Comparison of ENCODE assay signal across 39 cellular contexts in genomic region chr2:215066138-215066537, GRCh38.
"Had no signal": no experiment of that assay in that cellular context is flagged by ENCODE, and none has a peak within 500 bp of the region (broad histone marks: within the 10 kb centered on the region; RNA-seq: fewer than 3 reads in every experiment).

No MANE protein-coding gene starts in this region.

- DNase-seq: activated effector memory CD4-positive, alpha-beta T cell treated with Interleukin-2 at 50 U/mL for 16 hours; activated gamma-delta T cell; activated gamma-delta T cell treated with Interleukin-2 at 50 U/mL for 16 hours; activated naive CD4-positive, alpha-beta T cell; activated naive CD4-positive, alpha-beta T cell treated with anti-CD3 and anti-CD28 coated beads for 36 hours; activated naive CD4-positive, alpha-beta T cell treated with anti-CD3 and anti-CD28 coated beads, Interleukin-2, amount 10 ng/mL, durations not matched to agents 7 days and 5 days; activated naive CD4-positive, alpha-beta T cell treated with anti-CD3 and anti-CD28 coated beads, Interleukin-2, amount 50 U/mL, for 16 hours; activated naive CD4-positive, alpha-beta T cell treated with Interleukin-2 at 50 U/mL for 16 hours; activated naive CD8-positive, alpha-beta T cell treated with anti-CD3 and anti-CD28 coated beads for 36 hours; activated naive CD8-positive, alpha-beta T cell treated with anti-CD3 and anti-CD28 coated beads, Interleukin-2, amount 10 ng/mL, durations not matched to agents 7 days and 5 days; activated naive CD8-positive, alpha-beta T cell treated with anti-CD3 and anti-CD28 coated beads, Interleukin-2, amount 50 U/mL, for 24 hours; activated T-cell treated with anti-CD3 and anti-CD28 coated beads, Interleukin-2, amount 50 U/mL, for 24 hours; activated T-cell treated with anti-CD3 and anti-CD28 coated beads, Interleukin-2, amount 50 U/mL, for 4 hours; activated T-cell treated with anti-CD3 and anti-CD28 coated beads, Interleukin-2, amount 50 U/mL, for 48 hours; activated T-cell treated with anti-CD3 and anti-CD28 coated beads, Interleukin-2, amount 50 U/mL, for 72 hours; adrenal gland; amniotic stem cell; amygdala; anterior cingulate cortex; aorta; body of pancreas; brain microvascular endothelial cell; caudate nucleus; central memory CD4-positive, alpha-beta T cell; cerebellar nuclear complex had no signal

- H3K9me3 ChIP-seq: adrenal gland, ascending aorta, body of pancreas, breast epithelium had no signal

- H3K4me3 ChIP-seq: adrenal gland, ascending aorta, body of pancreas, breast epithelium, cardiac muscle cell had no signal

- H3K4me1 Mint-ChIP-seq: activated naive CD4-positive, alpha-beta T cell treated with anti-CD3 and anti-CD28 coated beads, Interleukin-2, amount 10 ng/mL, durations not matched to agents 7 days and 5 days; activated naive CD4-positive, alpha-beta T cell treated with anti-CD3 and anti-CD28 coated beads, Interleukin-2, amount 50 U/mL, for 24 hours; activated naive CD8-positive, alpha-beta T cell treated with anti-CD3 and anti-CD28 coated beads for 36 hours; activated naive CD8-positive, alpha-beta T cell treated with anti-CD3 and anti-CD28 coated beads, Interleukin-2, amount 10 ng/mL, durations not matched to agents 7 days and 5 days; activated naive CD8-positive, alpha-beta T cell treated with anti-CD3 and anti-CD28 coated beads, Interleukin-2, amount 50 U/mL, for 24 hours; activated T-helper 17 cell treated with anti-CD3 and anti-CD28 coated beads, Interleukin-2, amount 50 U/mL, for 72 hours; central memory CD8-positive, alpha-beta T cell had no signal

- FAIRE-seq: astrocyte, bronchial epithelial cell, colon had no signal

- ATAC-seq: activated naive CD4-positive, alpha-beta T cell treated with anti-CD3 and anti-CD28 coated beads, Interleukin-2, amount 50 U/mL, for 72 hours; activated naive CD8-positive, alpha-beta T cell treated with anti-CD3 and anti-CD28 coated beads, Interleukin-2, amount 50 U/mL, for 24 hours; activated T-cell treated with anti-CD3 and anti-CD28 coated beads, Interleukin-2, amount 50 U/mL, for 4 hours; activated T-cell treated with anti-CD3 and anti-CD28 coated beads, Interleukin-2, amount 50 U/mL, for 72 hours; activated T-helper 17 cell treated with anti-CD3 and anti-CD28 coated beads, Interleukin-2, amount 50 U/mL, for 72 hours; body of pancreas had no signal

- H3K9me3 Mint-ChIP-seq: activated naive CD4-positive, alpha-beta T cell treated with anti-CD3 and anti-CD28 coated beads for 36 hours; activated naive CD4-positive, alpha-beta T cell treated with anti-CD3 and anti-CD28 coated beads, Interleukin-2, amount 10 ng/mL, durations not matched to agents 7 days and 5 days; activated naive CD4-positive, alpha-beta T cell treated with anti-CD3 and anti-CD28 coated beads, Interleukin-2, amount 50 U/mL, for 24 hours; activated naive CD8-positive, alpha-beta T cell treated with anti-CD3 and anti-CD28 coated beads for 36 hours; activated naive CD8-positive, alpha-beta T cell treated with anti-CD3 and anti-CD28 coated beads, Interleukin-2, amount 10 ng/mL, durations not matched to agents 7 days and 5 days; activated naive CD8-positive, alpha-beta T cell treated with anti-CD3 and anti-CD28 coated beads, Interleukin-2, amount 50 U/mL, for 24 hours; activated T-cell treated with anti-CD3 and anti-CD28 coated beads, Interleukin-2, amount 50 U/mL, for 24 hours; activated T-cell treated with anti-CD3 and anti-CD28 coated beads, Interleukin-2, amount 50 U/mL, for 4 hours; activated T-cell treated with anti-CD3 and anti-CD28 coated beads, Interleukin-2, amount 50 U/mL, for 72 hours; activated T-helper 1 cell treated with anti-CD3 and anti-CD28 coated beads, Interleukin-12 subunit alpha, Interleukin-12 subunit beta, Interleukin-2, Interleukin-4 antibody, amounts not matched to agents 30 ng/mL and 10 ng/mL and 1 ng/mL, durations not matched to agents 14 hours and 24 hours and 36 hours; activated T-helper 17 cell treated with anti-CD3 and anti-CD28 coated beads, Interleukin-2, amount 50 U/mL, for 72 hours; activated T-helper 2 cell treated with anti-CD3 and anti-CD28 coated beads, Interferon-gamma antibody, Interleukin-2, Interleukin-4, amounts not matched to agents 10 μg/mL and 5 μg/mL and 100 μg/mL, durations not matched to agents 14 hours and 24 hours and 36 hours; brain; central memory CD8-positive, alpha-beta T cell had no signal

- H3K4me1 ChIP-seq: adrenal gland, ascending aorta, body of pancreas, breast epithelium had no signal

- H3K36me3 Mint-ChIP-seq: activated naive CD4-positive, alpha-beta T cell treated with anti-CD3 and anti-CD28 coated beads, Interleukin-2, amount 10 ng/mL, durations not matched to agents 7 days and 5 days; activated naive CD4-positive, alpha-beta T cell treated with anti-CD3 and anti-CD28 coated beads, Interleukin-2, amount 50 U/mL, for 24 hours; activated naive CD4-positive, alpha-beta T cell treated with anti-CD3 and anti-CD28 coated beads, Interleukin-2, amount 50 U/mL, for 72 hours; activated naive CD8-positive, alpha-beta T cell; activated naive CD8-positive, alpha-beta T cell treated with anti-CD3 and anti-CD28 coated beads for 36 hours; activated naive CD8-positive, alpha-beta T cell treated with anti-CD3 and anti-CD28 coated beads, Interleukin-2, amount 10 ng/mL, durations not matched to agents 7 days and 5 days; brain had no signal

- H3K27ac ChIP-seq: adrenal gland, ascending aorta, body of pancreas, brain microvascular endothelial cell, breast epithelium, cardiac muscle cell had no signal

- H3K27me3 ChIP-seq: adrenal gland, ascending aorta, body of pancreas, brain microvascular endothelial cell, breast epithelium, cardiac muscle cell had no signal

- H3K27ac Mint-ChIP-seq: activated naive CD4-positive, alpha-beta T cell treated with anti-CD3 and anti-CD28 coated beads for 36 hours; activated naive CD4-positive, alpha-beta T cell treated with anti-CD3 and anti-CD28 coated beads, Interleukin-2, amount 10 ng/mL, durations not matched to agents 7 days and 5 days; activated naive CD4-positive, alpha-beta T cell treated with anti-CD3 and anti-CD28 coated beads, Interleukin-2, amount 50 U/mL, for 24 hours; activated naive CD4-positive, alpha-beta T cell treated with anti-CD3 and anti-CD28 coated beads, Interleukin-2, amount 50 U/mL, for 72 hours; activated naive CD8-positive, alpha-beta T cell; activated naive CD8-positive, alpha-beta T cell treated with anti-CD3 and anti-CD28 coated beads for 36 hours; activated naive CD8-positive, alpha-beta T cell treated with anti-CD3 and anti-CD28 coated beads, Interleukin-2, amount 10 ng/mL, durations not matched to agents 7 days and 5 days; activated naive CD8-positive, alpha-beta T cell treated with anti-CD3 and anti-CD28 coated beads, Interleukin-2, amount 50 U/mL, for 24 hours; activated T-cell treated with anti-CD3 and anti-CD28 coated beads, Interleukin-2, amount 50 U/mL, for 24 hours; activated T-cell treated with anti-CD3 and anti-CD28 coated beads, Interleukin-2, amount 50 U/mL, for 72 hours; activated T-helper 1 cell treated with anti-CD3 and anti-CD28 coated beads, Interleukin-12 subunit alpha, Interleukin-12 subunit beta, Interleukin-2, Interleukin-4 antibody, amounts not matched to agents 30 ng/mL and 10 ng/mL and 1 ng/mL, durations not matched to agents 14 hours and 24 hours and 36 hours; activated T-helper 17 cell treated with anti-CD3 and anti-CD28 coated beads, Interleukin-2, amount 50 U/mL, for 72 hours; activated T-helper 2 cell treated with anti-CD3 and anti-CD28 coated beads, Interferon-gamma antibody, Interleukin-2, Interleukin-4, amounts not matched to agents 10 μg/mL and 5 μg/mL and 100 μg/mL, durations not matched to agents 14 hours and 24 hours and 36 hours; brain had no signal

- H3K4me3 Mint-ChIP-seq: activated naive CD4-positive, alpha-beta T cell treated with anti-CD3 and anti-CD28 coated beads for 36 hours; activated naive CD4-positive, alpha-beta T cell treated with anti-CD3 and anti-CD28 coated beads, Interleukin-2, amount 10 ng/mL, durations not matched to agents 7 days and 5 days; activated naive CD4-positive, alpha-beta T cell treated with anti-CD3 and anti-CD28 coated beads, Interleukin-2, amount 50 U/mL, for 24 hours; activated naive CD8-positive, alpha-beta T cell; activated naive CD8-positive, alpha-beta T cell treated with anti-CD3 and anti-CD28 coated beads for 36 hours; activated naive CD8-positive, alpha-beta T cell treated with anti-CD3 and anti-CD28 coated beads, Interleukin-2, amount 10 ng/mL, durations not matched to agents 7 days and 5 days; activated naive CD8-positive, alpha-beta T cell treated with anti-CD3 and anti-CD28 coated beads, Interleukin-2, amount 50 U/mL, for 24 hours; activated T-cell treated with anti-CD3 and anti-CD28 coated beads, Interleukin-2, amount 50 U/mL, for 24 hours; activated T-cell treated with anti-CD3 and anti-CD28 coated beads, Interleukin-2, amount 50 U/mL, for 4 hours; activated T-cell treated with anti-CD3 and anti-CD28 coated beads, Interleukin-2, amount 50 U/mL, for 72 hours; activated T-helper 1 cell treated with anti-CD3 and anti-CD28 coated beads, Interleukin-12 subunit alpha, Interleukin-12 subunit beta, Interleukin-2, Interleukin-4 antibody, amounts not matched to agents 30 ng/mL and 10 ng/mL and 1 ng/mL, durations not matched to agents 14 hours and 24 hours and 36 hours; activated T-helper 17 cell treated with anti-CD3 and anti-CD28 coated beads, Interleukin-2, amount 50 U/mL, for 72 hours; brain; central memory CD8-positive, alpha-beta T cell had no signal

- H3K27me3 Mint-ChIP-seq: activated naive CD4-positive, alpha-beta T cell treated with anti-CD3 and anti-CD28 coated beads, Interleukin-2, amount 10 ng/mL, durations not matched to agents 7 days and 5 days; activated naive CD4-positive, alpha-beta T cell treated with anti-CD3 and anti-CD28 coated beads, Interleukin-2, amount 50 U/mL, for 24 hours; activated naive CD8-positive, alpha-beta T cell treated with anti-CD3 and anti-CD28 coated beads for 36 hours; activated T-cell treated with anti-CD3 and anti-CD28 coated beads, Interleukin-2, amount 50 U/mL, for 24 hours; central memory CD8-positive, alpha-beta T cell had no signal

- H3K36me3 ChIP-seq: adrenal gland, ascending aorta, brain microvascular endothelial cell, breast epithelium, cardiac muscle cell had no signal
